Comparison of ENCODE assay signal across 1 cellular context in the genomic region with DNA sequence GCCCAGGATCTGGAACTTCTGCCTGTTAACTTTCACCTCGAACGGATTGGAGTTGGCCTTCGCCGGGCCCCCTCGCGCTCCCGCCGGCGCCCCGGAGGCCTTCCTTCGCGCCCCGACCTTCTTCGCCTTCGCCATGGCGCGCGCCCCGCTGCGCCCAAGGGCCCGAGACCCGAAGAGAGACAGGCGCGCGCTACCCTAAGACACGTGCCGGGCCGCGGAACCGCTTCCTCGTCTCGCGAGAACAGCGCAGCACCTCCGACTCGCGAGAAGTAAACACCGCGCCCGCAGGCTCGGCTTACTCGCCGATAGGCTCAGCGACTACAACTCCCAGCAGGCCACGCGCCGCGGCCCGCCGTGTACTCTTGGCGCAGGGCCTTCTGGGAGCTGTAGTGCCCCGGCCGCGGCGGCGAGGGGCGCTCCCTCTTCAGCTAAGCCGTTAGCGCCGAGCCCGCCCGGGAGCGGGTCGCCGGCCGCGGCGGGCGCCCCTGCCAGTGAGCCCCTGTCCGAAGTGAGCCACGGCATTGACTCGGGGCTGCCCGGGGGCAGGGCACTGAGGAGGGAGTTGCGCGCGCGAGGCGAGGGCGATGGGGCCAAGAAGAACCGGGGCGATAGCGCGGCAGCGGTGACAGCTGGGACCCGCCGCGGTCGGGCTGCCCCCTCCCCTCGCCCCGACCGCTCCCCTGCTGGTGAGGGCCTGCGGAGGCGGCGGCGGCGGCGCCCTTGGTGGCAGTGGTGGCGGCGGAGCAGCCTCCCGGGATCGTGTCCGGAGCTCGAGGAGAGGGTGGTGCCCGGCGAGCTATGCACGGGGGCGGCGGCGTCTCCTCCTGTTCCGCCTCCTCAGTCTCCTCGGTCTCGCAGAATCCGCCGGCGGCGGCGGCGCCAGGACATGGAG.
A peak's percentile ranks its signal among the peaks of the same experiment; 100 is the strongest.
TF ChIP-seq lines count a peak whose summit lies in the region.

A gene (plus strand): TSS at position 387 of the 892 bp plus-strand sequence. CDS start 500 bp downstream, at position 887.
A gene (minus strand): TSS at position 222 of the 892 bp plus-strand sequence. CDS start 87 bp downstream, at position 135.

TF ChIP-seq in HepG2, 621 proteins besides CTCF, POLR2A, EP300 and RAD21 (continued from another document and continues in another):
- TF ChIP-seq, protein P1, sequence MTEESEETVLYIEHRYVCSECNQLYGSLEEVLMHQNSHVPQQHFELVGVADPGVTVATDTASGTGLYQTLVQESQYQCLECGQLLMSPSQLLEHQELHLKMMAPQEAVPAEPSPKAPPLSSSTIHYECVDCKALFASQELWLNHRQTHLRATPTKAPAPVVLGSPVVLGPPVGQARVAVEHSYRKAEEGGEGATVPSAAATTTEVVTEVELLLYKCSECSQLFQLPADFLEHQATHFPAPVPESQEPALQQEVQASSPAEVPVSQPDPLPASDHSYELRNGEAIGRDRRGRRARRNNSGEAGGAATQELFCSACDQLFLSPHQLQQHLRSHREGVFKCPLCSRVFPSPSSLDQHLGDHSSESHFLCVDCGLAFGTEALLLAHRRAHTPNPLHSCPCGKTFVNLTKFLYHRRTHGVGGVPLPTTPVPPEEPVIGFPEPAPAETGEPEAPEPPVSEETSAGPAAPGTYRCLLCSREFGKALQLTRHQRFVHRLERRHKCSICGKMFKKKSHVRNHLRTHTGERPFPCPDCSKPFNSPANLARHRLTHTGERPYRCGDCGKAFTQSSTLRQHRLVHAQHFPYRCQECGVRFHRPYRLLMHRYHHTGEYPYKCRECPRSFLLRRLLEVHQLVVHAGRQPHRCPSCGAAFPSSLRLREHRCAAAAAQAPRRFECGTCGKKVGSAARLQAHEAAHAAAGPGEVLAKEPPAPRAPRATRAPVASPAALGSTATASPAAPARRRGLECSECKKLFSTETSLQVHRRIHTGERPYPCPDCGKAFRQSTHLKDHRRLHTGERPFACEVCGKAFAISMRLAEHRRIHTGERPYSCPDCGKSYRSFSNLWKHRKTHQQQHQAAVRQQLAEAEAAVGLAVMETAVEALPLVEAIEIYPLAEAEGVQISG (CRISPR knock-in tag; IDR thresholded peaks at IDR 0.05): peak; percentile 95
- TF ChIP-seq ZNF496 (CRISPR knock-in tag; IDR thresholded peaks at IDR 0.05; ENCODE audit: insufficient replicate concordance) (no peak), ZNF264 (CRISPR knock-in tag; IDR thresholded peaks at IDR 0.05) (no peak; the same call in 1 of the 2 replicates), FOXJ3 (CRISPR knock-in tag; IDR thresholded peaks at IDR 0.05; ENCODE audit: borderline replicate concordance) (peak; percentile 92), ZNF570 (CRISPR knock-in tag; IDR thresholded peaks at IDR 0.05; ENCODE audit: borderline replicate concordance) (peak; percentile 85; the same call in 1 of the 2 replicates), ARHGAP35 (CRISPR knock-in tag; IDR thresholded peaks at IDR 0.05; ENCODE audit: borderline replicate concordance) (peak; percentile 34; the same call in 1 of the 2 replicates), SIN3A (IDR thresholded peaks at IDR 0.05; ENCODE audit: borderline replicate concordance, low read depth, low read length) (peak; percentile 97), ZNF546 (CRISPR knock-in tag; conservative IDR thresholded peaks at IDR 0.05) (peak; percentile 73; the same call in 1 of the 2 replicates), HDAC6 (IDR thresholded peaks at IDR 0.05; ENCODE audit: low read depth, low read length) (no peak), ZNF562 (CRISPR knock-in tag; IDR thresholded peaks at IDR 0.05; ENCODE audit: borderline replicate concordance) (peak; percentile 85; the same call in 1 of the 2 replicates), ZSCAN22 (CRISPR knock-in tag; IDR thresholded peaks at IDR 0.05) (0 out of 2 replicates have a peak, but pooled peaks have one; percentile 69), JUND (CRISPR knock-in tag; IDR thresholded peaks at IDR 0.05) (0 out of 2 replicates have a peak, but pooled peaks have one; percentile 33), GPN1 (CRISPR knock-in tag; IDR thresholded peaks at IDR 0.05; ENCODE audit: borderline replicate concordance) (peak; percentile 82; the same call in 1 of the 2 replicates), NR2F2 (IDR thresholded peaks at IDR 0.05; ENCODE audit: borderline replicate concordance, low read depth) (peak; percentile 21; the same call in 1 of the 2 replicates), MATR3 (CRISPR knock-in tag; IDR thresholded peaks at IDR 0.05) (no peak), ZNF713 (CRISPR knock-in tag; IDR thresholded peaks at IDR 0.05) (no peak), HDAC2 (CRISPR knock-in tag; IDR thresholded peaks at IDR 0.05) (peak; percentile 84), PRPF4 (IDR thresholded peaks at IDR 0.05; ENCODE audit: low read depth, low read length, poor library complexity, severe bottlenecking) (no peak), EED (CRISPR knock-in tag; IDR thresholded peaks at IDR 0.05) (peak; percentile 97), ZNF777 (CRISPR knock-in tag; IDR thresholded peaks at IDR 0.05) (peak; percentile 87), NR2F1 (CRISPR knock-in tag; IDR thresholded peaks at IDR 0.05) (no peak)
- TF ChIP-seq, protein P2, sequence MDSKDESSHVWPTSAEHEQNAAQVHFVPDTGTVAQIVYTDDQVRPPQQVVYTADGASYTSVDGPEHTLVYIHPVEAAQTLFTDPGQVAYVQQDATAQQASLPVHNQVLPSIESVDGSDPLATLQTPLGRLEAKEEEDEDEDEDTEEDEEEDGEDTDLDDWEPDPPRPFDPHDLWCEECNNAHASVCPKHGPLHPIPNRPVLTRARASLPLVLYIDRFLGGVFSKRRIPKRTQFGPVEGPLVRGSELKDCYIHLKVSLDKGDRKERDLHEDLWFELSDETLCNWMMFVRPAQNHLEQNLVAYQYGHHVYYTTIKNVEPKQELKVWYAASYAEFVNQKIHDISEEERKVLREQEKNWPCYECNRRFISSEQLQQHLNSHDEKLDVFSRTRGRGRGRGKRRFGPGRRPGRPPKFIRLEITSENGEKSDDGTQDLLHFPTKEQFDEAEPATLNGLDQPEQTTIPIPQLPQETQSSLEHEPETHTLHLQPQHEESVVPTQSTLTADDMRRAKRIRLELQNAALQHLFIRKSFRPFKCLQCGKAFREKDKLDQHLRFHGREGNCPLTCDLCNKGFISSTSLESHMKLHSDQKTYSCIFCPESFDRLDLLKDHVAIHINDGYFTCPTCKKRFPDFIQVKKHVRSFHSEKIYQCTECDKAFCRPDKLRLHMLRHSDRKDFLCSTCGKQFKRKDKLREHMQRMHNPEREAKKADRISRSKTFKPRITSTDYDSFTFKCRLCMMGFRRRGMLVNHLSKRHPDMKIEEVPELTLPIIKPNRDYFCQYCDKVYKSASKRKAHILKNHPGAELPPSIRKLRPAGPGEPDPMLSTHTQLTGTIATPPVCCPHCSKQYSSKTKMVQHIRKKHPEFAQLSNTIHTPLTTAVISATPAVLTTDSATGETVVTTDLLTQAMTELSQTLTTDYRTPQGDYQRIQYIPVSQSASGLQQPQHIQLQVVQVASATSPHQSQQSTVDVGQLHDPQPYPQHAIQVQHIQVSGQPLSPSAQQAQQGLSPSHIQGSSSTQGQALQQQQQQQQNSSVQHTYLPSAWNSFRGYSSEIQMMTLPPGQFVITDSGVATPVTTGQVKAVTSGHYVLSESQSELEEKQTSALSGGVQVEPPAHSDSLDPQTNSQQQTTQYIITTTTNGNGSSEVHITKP (CRISPR knock-in tag; IDR thresholded peaks at IDR 0.05; ENCODE audit: low read depth): no peak; the same call in 1 of the 2 replicates
- TF ChIP-seq, protein P3, sequence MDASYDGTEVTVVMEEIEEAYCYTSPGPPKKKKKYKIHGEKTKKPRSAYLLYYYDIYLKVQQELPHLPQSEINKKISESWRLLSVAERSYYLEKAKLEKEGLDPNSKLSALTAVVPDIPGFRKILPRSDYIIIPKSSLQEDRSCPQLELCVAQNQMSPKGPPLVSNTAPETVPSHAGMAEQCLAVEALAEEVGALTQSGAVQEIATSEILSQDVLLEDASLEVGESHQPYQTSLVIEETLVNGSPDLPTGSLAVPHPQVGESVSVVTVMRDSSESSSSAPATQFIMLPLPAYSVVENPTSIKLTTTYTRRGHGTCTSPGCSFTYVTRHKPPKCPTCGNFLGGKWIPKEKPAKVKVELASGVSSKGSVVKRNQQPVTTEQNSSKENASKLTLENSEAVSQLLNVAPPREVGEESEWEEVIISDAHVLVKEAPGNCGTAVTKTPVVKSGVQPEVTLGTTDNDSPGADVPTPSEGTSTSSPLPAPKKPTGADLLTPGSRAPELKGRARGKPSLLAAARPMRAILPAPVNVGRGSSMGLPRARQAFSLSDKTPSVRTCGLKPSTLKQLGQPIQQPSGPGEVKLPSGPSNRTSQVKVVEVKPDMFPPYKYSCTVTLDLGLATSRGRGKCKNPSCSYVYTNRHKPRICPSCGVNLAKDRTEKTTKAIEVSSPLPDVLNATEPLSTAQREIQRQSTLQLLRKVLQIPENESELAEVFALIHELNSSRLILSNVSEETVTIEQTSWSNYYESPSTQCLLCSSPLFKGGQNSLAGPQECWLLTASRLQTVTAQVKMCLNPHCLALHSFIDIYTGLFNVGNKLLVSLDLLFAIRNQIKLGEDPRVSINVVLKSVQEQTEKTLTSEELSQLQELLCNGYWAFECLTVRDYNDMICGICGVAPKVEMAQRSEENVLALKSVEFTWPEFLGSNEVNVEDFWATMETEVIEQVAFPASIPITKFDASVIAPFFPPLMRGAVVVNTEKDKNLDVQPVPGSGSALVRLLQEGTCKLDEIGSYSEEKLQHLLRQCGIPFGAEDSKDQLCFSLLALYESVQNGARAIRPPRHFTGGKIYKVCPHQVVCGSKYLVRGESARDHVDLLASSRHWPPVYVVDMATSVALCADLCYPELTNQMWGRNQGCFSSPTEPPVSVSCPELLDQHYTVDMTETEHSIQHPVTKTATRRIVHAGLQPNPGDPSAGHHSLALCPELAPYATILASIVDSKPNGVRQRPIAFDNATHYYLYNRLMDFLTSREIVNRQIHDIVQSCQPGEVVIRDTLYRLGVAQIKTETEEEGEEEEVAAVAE (CRISPR knock-in tag; IDR thresholded peaks at IDR 0.05; ENCODE audit: borderline replicate concordance): peak; percentile 87
- TF ChIP-seq, protein P4, sequence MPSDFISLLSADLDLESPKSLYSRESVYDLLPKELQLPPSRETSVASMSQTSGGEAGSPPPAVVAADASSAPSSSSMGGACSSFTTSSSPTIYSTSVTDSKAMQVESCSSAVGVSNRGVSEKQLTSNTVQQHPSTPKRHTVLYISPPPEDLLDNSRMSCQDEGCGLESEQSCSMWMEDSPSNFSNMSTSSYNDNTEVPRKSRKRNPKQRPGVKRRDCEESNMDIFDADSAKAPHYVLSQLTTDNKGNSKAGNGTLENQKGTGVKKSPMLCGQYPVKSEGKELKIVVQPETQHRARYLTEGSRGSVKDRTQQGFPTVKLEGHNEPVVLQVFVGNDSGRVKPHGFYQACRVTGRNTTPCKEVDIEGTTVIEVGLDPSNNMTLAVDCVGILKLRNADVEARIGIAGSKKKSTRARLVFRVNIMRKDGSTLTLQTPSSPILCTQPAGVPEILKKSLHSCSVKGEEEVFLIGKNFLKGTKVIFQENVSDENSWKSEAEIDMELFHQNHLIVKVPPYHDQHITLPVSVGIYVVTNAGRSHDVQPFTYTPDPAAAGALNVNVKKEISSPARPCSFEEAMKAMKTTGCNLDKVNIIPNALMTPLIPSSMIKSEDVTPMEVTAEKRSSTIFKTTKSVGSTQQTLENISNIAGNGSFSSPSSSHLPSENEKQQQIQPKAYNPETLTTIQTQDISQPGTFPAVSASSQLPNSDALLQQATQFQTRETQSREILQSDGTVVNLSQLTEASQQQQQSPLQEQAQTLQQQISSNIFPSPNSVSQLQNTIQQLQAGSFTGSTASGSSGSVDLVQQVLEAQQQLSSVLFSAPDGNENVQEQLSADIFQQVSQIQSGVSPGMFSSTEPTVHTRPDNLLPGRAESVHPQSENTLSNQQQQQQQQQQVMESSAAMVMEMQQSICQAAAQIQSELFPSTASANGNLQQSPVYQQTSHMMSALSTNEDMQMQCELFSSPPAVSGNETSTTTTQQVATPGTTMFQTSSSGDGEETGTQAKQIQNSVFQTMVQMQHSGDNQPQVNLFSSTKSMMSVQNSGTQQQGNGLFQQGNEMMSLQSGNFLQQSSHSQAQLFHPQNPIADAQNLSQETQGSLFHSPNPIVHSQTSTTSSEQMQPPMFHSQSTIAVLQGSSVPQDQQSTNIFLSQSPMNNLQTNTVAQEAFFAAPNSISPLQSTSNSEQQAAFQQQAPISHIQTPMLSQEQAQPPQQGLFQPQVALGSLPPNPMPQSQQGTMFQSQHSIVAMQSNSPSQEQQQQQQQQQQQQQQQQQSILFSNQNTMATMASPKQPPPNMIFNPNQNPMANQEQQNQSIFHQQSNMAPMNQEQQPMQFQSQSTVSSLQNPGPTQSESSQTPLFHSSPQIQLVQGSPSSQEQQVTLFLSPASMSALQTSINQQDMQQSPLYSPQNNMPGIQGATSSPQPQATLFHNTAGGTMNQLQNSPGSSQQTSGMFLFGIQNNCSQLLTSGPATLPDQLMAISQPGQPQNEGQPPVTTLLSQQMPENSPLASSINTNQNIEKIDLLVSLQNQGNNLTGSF (CRISPR knock-in tag; IDR thresholded peaks at IDR 0.05): no peak; the same call in 1 of the 2 replicates
- TF ChIP-seq, protein P5, sequence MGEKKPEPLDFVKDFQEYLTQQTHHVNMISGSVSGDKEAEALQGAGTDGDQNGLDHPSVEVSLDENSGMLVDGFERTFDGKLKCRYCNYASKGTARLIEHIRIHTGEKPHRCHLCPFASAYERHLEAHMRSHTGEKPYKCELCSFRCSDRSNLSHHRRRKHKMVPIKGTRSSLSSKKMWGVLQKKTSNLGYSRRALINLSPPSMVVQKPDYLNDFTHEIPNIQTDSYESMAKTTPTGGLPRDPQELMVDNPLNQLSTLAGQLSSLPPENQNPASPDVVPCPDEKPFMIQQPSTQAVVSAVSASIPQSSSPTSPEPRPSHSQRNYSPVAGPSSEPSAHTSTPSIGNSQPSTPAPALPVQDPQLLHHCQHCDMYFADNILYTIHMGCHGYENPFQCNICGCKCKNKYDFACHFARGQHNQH (CRISPR knock-in tag; IDR thresholded peaks at IDR 0.05): peak; percentile 69
- TF ChIP-seq, protein P6, sequence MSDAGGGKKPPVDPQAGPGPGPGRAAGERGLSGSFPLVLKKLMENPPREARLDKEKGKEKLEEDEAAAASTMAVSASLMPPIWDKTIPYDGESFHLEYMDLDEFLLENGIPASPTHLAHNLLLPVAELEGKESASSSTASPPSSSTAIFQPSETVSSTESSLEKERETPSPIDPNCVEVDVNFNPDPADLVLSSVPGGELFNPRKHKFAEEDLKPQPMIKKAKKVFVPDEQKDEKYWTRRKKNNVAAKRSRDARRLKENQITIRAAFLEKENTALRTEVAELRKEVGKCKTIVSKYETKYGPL (CRISPR knock-in tag; IDR thresholded peaks at IDR 0.05): no peak
- TF ChIP-seq, protein P7, sequence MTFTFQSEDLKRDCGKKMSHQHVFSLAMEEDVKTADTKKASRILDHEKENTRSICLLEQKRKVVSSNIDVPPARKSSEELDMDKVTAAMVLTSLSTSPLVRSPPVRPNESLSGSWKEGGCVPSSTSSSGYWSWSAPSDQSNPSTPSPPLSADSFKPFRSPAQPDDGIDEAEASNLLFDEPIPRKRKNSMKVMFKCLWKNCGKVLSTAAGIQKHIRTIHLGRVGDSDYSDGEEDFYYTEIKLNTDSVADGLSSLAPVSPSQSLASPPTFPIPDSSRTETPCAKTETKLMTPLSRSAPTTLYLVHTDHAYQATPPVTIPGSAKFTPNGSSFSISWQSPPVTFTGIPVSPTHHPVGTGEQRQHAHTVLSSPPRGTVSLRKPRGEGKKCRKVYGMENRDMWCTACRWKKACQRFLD (CRISPR knock-in tag; IDR thresholded peaks at IDR 0.05; ENCODE audit: borderline replicate concordance): peak; percentile 94; the same call in 1 of the 2 replicates
- TF ChIP-seq, protein P8, sequence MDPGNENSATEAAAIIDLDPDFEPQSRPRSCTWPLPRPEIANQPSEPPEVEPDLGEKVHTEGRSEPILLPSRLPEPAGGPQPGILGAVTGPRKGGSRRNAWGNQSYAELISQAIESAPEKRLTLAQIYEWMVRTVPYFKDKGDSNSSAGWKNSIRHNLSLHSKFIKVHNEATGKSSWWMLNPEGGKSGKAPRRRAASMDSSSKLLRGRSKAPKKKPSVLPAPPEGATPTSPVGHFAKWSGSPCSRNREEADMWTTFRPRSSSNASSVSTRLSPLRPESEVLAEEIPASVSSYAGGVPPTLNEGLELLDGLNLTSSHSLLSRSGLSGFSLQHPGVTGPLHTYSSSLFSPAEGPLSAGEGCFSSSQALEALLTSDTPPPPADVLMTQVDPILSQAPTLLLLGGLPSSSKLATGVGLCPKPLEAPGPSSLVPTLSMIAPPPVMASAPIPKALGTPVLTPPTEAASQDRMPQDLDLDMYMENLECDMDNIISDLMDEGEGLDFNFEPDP (CRISPR knock-in tag; conservative IDR thresholded peaks at IDR 0.05): peak; percentile 97
